ENCODE assay signal across 21 cellular contexts in genomic region chr2:88489181-88489580, GRCh38. TPM values are rescaled to one million over a fixed set of nuclear protein-coding genes. Genes with fewer than 3 reads are reported as not detected.
DNase-seq lines count a peak whose midpoint lies in the region; ATAC-seq and TF ChIP-seq lines count a peak whose summit lies in the region.
"Had no signal": no experiment of that assay in that cellular context is flagged by ENCODE, and none has a peak within 500 bp of the region (broad histone marks: within the 10 kb centered on the region; RNA-seq: fewer than 3 reads in every experiment).

No MANE protein-coding gene starts in this region.

- CTCF ChIA-PET in GM10248 (lab: Yijun Ruan, JAX), result interaction anchor here (1.3 kb wide), 1 partner anchor 14 kb away, joined by 4 read pairs; no protein-coding TSS in a partner anchor

- peaks cover 16 to 19% of the 10 kb centered on the region in 2 experiments for H3K4me1 Mint-ChIP-seq in H9
- H3K4me1 Mint-ChIP-seq: CD4-positive, alpha-beta memory T cell had no signal

- no peak overlapping the region for H3T11ph ChIP-seq in H9 (ENCODE audit: low read length)

- H4K5ac ChIP-seq in H9 (ENCODE audit: insufficient read length, low read depth, low read length), result no peak overlapping the region

- no peaks in the 10 kb centered on the region for H3K79me1 ChIP-seq in H9 (ENCODE audit: insufficient read depth, low read depth, low read length, poor library complexity, severe bottlenecking)

- H3K4me2 ChIP-seq in H9 (ENCODE audit: insufficient read depth, insufficient read length, low read length), result no peak overlapping the region

- no peak overlapping the region for H2BK12ac ChIP-seq in H9 (ENCODE audit: insufficient read length, low read depth, low read length)

- no peak overlapping the region for H2BK20ac ChIP-seq in H9 (ENCODE audit: low read depth, low read length, poor library complexity, severe bottlenecking)

- H3K4me1 ChIP-seq in H9 (ENCODE audit: insufficient read depth, low read length) (peaks cover 2% of the 10 kb centered on the region; the same call in 1 of the 2 replicates), foreskin keratinocyte (peaks cover 9% of the 10 kb centered on the region)
- H3K4me1 ChIP-seq: esophagus squamous epithelium had no signal

- H3K27me3 Mint-ChIP-seq in H9 (ENCODE audit: low read depth), result no peaks in the 10 kb centered on the region

- H3K27ac ChIP-seq in H9 (ENCODE audit: insufficient read length, low read depth, low read length) (no peak overlapping the region), foreskin keratinocyte (no peak overlapping the region)
- H3K27ac ChIP-seq: esophagus squamous epithelium, thoracic aorta, WERI-Rb-1 had no signal

- POLR2A ChIA-PET in GM10248 (lab: Yijun Ruan, JAX), result no interaction called here

- H3K23ac ChIP-seq in H9 (ENCODE audit: insufficient read length, low read depth, low read length), result no peak overlapping the region

- TF ChIP-seq CTCF in GM10248 (IDR thresholded peaks at IDR 0.05; ENCODE audit: control extremely low read depth, extremely low read depth, low read depth, missing control alignments), result peak; percentile 12
- peak; percentile 30; the same call in 2 of the 3 replicates for TF ChIP-seq CTCF in H9 (conservative IDR thresholded peaks at IDR 0.05)
- peak; percentile 42 for TF ChIP-seq CTCF in foreskin keratinocyte (conservative IDR thresholded peaks at IDR 0.05)

- no peak overlapping the region for H2AFZ ChIP-seq in H9 (ENCODE audit: low read length)

- no peak overlapping the region for H2BK5ac ChIP-seq in H9 (ENCODE audit: insufficient read length, low read length)

- no peak overlapping the region for H3K4me3 Mint-ChIP-seq in H9
- H3K4me3 Mint-ChIP-seq: CD4-positive, alpha-beta memory T cell had no signal

- H3K9me3 ChIP-seq in H9 (ENCODE audit: control insufficient read depth, low read depth, low read length), result no peaks in the 10 kb centered on the region
- H3K9me3 ChIP-seq: esophagus squamous epithelium, thoracic aorta had no signal

- H4K91ac ChIP-seq in H9 (ENCODE audit: insufficient read length, low read depth, low read length), result no peak overlapping the region

- no peaks in the 10 kb centered on the region for H3K27me3 ChIP-seq in H9 (ENCODE audit: insufficient read depth, low read length)
- no peaks in the 10 kb centered on the region for H3K27me3 ChIP-seq in foreskin keratinocyte

- no peak overlapping the region for H4K8ac ChIP-seq in H9 (replicated peaks; ENCODE audit: insufficient read length, low read depth, low read length)

- H3K4ac ChIP-seq in H9 (ENCODE audit: low read depth, low read length), result no peak overlapping the region

- H3K9ac ChIP-seq in H9 (ENCODE audit: extremely low read depth, insufficient read length, low read length), result no peak overlapping the region

- no peak overlapping the region for H2BK120ac ChIP-seq in H9 (ENCODE audit: low read depth, low read length, poor library complexity, severe bottlenecking)

- H3K23me2 ChIP-seq in H9 (ENCODE audit: insufficient read length, low read depth, low read length, poor library complexity, severe bottlenecking), result no peaks in the 10 kb centered on the region

- WGBS in H9 (ENCODE audit: extremely low coverage, insufficient read length, low lambda C conversion rate), result no CpG with 5 or more reads among the region's 2 CpGs

- H3K14ac ChIP-seq in H9 (ENCODE audit: insufficient read depth, low read length), result no peak overlapping the region

- no peak overlapping the region for H3K18ac ChIP-seq in H9 (ENCODE audit: insufficient read length, low read depth, low read length)

- H2BK15ac ChIP-seq in H9 (ENCODE audit: low read depth, low read length), result no peak overlapping the region

- H2AK5ac ChIP-seq in H9 (ENCODE audit: insufficient read length, low read length), result no peak overlapping the region

- no peak for ATAC-seq in foreskin keratinocyte
- ATAC-seq: Panc1 had no signal

- no peaks in the 10 kb centered on the region for H3K9me3 Mint-ChIP-seq in H9
- H3K9me3 Mint-ChIP-seq: CD4-positive, alpha-beta memory T cell had no signal

- no peak overlapping the region for H3K27ac Mint-ChIP-seq in H9
- H3K27ac Mint-ChIP-seq: CD4-positive, alpha-beta memory T cell had no signal

- no peaks in the 10 kb centered on the region for H3K36me3 Mint-ChIP-seq in H9 (ENCODE audit: insufficient read depth in 1 of 3, low read depth in 3 of 3)
- H3K36me3 Mint-ChIP-seq: CD4-positive, alpha-beta memory T cell had no signal

- DNase-seq in GM10248 (ENCODE audit: extremely low spot score) (no peak), H9 (no peak), OCI-M1 (lab: John Stamatoyannopoulos, UW) (peak; percentile 6), foreskin keratinocyte (no peak), middle frontal gyrus (ENCODE audit: extremely low spot score, low spot score) (no peak)
- no peak for DNase-seq in stimulated activated CD4-positive, alpha-beta T cell treated with anti-CD3 and anti-CD28 coated beads, Interleukin-15, amount 100 ng/mL, for 24 hours
- no peak for DNase-seq in stimulated activated naive CD4-positive, alpha-beta T cell treated with Interleukin-2 at 50 U/mL for 16 hours (lab: John Stamatoyannopoulos, UW)
- DNase-seq: activated CD4-positive, alpha-beta T cell treated with anti-CD3 and anti-CD28 coated beads, Interleukin-2, amount 50 U/mL, for 4 hours; CD4-positive, alpha-beta memory T cell; effector CD8-positive, alpha-beta T cell; esophagus squamous epithelium; NCI-H1417; NCI-H2171 treated with DMSO at 0.1 percent for 48 hours; NCI-H82; stimulated activated CD4-positive, alpha-beta T cell treated with anti-CD3 and anti-CD28 coated beads, Interleukin-4, amount 100 ng/mL, for 1 hour; stimulated activated naive CD4-positive, alpha-beta T cell; T-helper 2 cell; WERI-Rb-1 had no signal

- no peak overlapping the region for H3K56ac ChIP-seq in H9 (ENCODE audit: insufficient read length, low read depth, low read length)

- H3K79me2 ChIP-seq in H9 (ENCODE audit: insufficient read depth, low read length), result no peaks in the 10 kb centered on the region

- no peaks in the 10 kb centered on the region for H4K20me1 ChIP-seq in H9 (ENCODE audit: control insufficient read depth, insufficient read depth, insufficient read length)

RNA-seq across cellular contexts. Expression of gene FOXI3, which starts 36.7 kb away (rescaled TPM):
- total RNA-seq in H9 (2021) (18.3 and 19.2 TPM in 2 replicates), foreskin keratinocyte (0.04 TPM in 1 of 2 replicates, not detected in the other)
- polyA plus RNA-seq in foreskin keratinocyte, result 0.01 and 0.04 TPM in 2 replicates
- total RNA-seq: CD4-positive, alpha-beta memory T cell; esophagus squamous epithelium; thoracic aorta had no signal
- polyA plus RNA-seq: CD4-positive, alpha-beta memory T cell; lung had no signal

Comparison
In these comparisons a context has a peak if more than half of its experiments do, and no peak if none do; other contexts are left out.
1. RNA of gene FOXI3, which starts 36.7 kb away (total RNA-seq): 18.3 to 19.2 TPM in H9; 0.04 TPM in foreskin keratinocyte; every median in the first group is over 10 times any median in the second.
2. Peak in every context shown above with its lines, with median percentiles within 50 percentile points of each other: CTCF ChIP-seq.